In the genomic region with DNA sequence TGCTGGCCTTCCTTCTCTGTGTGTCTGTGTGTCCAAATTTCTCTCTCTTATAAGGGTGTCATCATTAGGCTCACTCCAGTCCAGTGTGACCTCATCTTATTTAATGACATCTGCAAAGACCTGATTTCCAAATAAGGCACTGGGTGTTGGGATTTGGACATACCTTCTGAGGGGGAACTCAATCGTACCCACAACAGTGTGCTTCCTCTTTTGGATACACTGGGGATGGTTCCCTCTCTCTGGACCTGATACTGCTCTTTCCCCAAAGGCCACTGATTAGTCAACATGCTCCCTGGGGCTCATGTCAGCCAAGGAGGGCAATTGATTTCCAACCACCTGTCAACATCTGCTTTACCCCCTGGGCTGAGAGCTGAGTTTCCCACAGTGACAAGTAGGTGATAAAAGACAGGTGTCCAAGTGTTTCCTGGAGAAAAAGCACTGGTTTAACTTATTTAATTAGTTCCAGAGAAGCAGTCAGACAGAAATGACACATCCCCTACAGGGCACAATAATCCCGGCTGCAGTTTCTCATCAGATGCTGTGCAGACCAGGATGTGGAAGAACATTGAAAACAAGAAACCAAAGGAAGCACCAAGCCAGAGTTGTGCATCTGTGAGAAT, we compare ENCODE assay signal across 1 cellular context.
TF ChIP-seq lines count a peak whose summit lies in the region.

No MANE protein-coding gene starts in this region.

TF ChIP-seq in HepG2, 621 proteins besides CTCF, POLR2A, EP300 and RAD21 (continued from another document):
- TF ChIP-seq KDM6A (CRISPR knock-in tag; IDR thresholded peaks at IDR 0.05; ENCODE audit: low read depth) (no peak), TBX2 (CRISPR knock-in tag; IDR thresholded peaks at IDR 0.05; ENCODE audit: borderline replicate concordance) (no peak)
